34 cellular contexts compared by ENCODE assay signal in genomic region chr3:26556637-26557036, GRCh38.
"Had no signal": no experiment of that assay in that cellular context is flagged by ENCODE, and none has a peak within 500 bp of the region (broad histone marks: within the 10 kb centered on the region; RNA-seq: fewer than 3 reads in every experiment).

No MANE protein-coding gene starts in this region.

- DNase-seq: Karpas-422, Kasumi-1, MG63, MM.1S, MV-4-11, NCI-H1048, NCI-H1092, NCI-H1092 treated with DMSO at 0.1 percent for 48 hours, NCI-H1105, NCI-H1105 treated with DMSO at 0.1 percent for 48 hours, NCI-H1417, NCI-H1417 treated with DMSO at 0.1 percent for 48 hours, NCI-H1436, NCI-H1436 treated with DMSO at 0.1 percent for 48 hours, NCI-H146, NCI-H1694, NCI-H1694 treated with DMSO at 0.1 percent for 48 hours, NCI-H187, NCI-H187 treated with DMSO at 0.1 percent for 48 hours, NCI-H1930, NCI-H2029, NCI-H2029 treated with DMSO at 0.1 percent for 48 hours, NCI-H2081, NCI-H2081 treated with DMSO at 0.1 percent for 48 hours, NCI-H2107, NCI-H2171, NCI-H2171 treated with DMSO at 0.1 percent for 48 hours, NCI-H2227 treated with DMSO at 0.1 percent for 48 hours, NCI-H226, NCI-H345, NCI-H446, NCI-H446 treated with DMSO at 0.1 percent for 48 hours, NCI-H510A, NCI-H510A treated with DMSO at 0.1 percent for 48 hours had no signal
